In genomic region chr14:23300687-23301223, GRCh38 we compare ENCODE assay signal across 8 cellular contexts. TPM values are rescaled to one million over a fixed set of nuclear protein-coding genes. Genes with fewer than 3 reads are reported as not detected.
DNase-seq lines count a peak whose midpoint lies in the region; ATAC-seq and TF ChIP-seq lines count a peak whose summit lies in the region.

No MANE protein-coding gene starts in this region.

- no peak for DNase-seq in AG10803 (ENCODE audit: low read depth)
- DNase-seq in HCT116 (ENCODE audit: low read depth, low spot score), result no peak
- DNase-seq in activated CD4-positive, alpha-beta T cell treated with anti-CD3 and anti-CD28 coated beads, Interleukin-2, amount 50 U/mL, for 48 hours, result peak; percentile 34 to 38
- DNase-seq in esophagus squamous epithelium (lab: John Stamatoyannopoulos, UW), result no peak
- DNase-seq in SIG-M5 (lab: John Stamatoyannopoulos, UW), result no peak
- no peak for DNase-seq in globus pallidus (ENCODE audit: low spot score)
- DNase-seq in OCI-M2 (lab: John Stamatoyannopoulos, UW; ENCODE audit: unreplicated experiment), result no peak

- RAD21 ChIA-PET in HCT116 (lab: Charles Lee; ENCODE audit: low non-redundant PET in 1 of 2, low total read pairs in 2 of 2, uncharacterized antibody in 2 of 2, unreplicated experiment in 2 of 2), result interaction anchor here (0.6 to 1.1 kb wide), 2 partner anchors 57 to 180 kb away, joined by 3 to 8 read pairs; no protein-coding TSS in a partner anchor

- WGBS in esophagus squamous epithelium, 2 donors, result 0% methylated on average over 10 of the region's 13 CpGs

- H3K27ac ChIP-seq in HCT116 (ENCODE audit: low read depth, low read length) (peak overlapping the region; percentile 96), esophagus squamous epithelium (peak overlapping the region; percentile 94 to 99 (median 96))

- no peak for TF ChIP-seq RAD21 in HCT116 (IDR thresholded peaks at IDR 0.05; ENCODE audit: low read depth)

- peak overlapping the region; percentile 82 for H3K9ac ChIP-seq in HCT116 (ENCODE audit: low read length)

- H3K9me3 ChIP-seq in HCT116 (ENCODE audit: control insufficient read depth in 1 of 2, insufficient read depth in 1 of 2, low read depth in 1 of 2, low read length in 2 of 2) (no peaks in the 10 kb centered on the region), esophagus squamous epithelium (no peaks in the 10 kb centered on the region)

- CTCF ChIA-PET in HCT116 (lab: Charles Lee), result interaction anchor here (1.2 to 4.8 kb wide), 6 partner anchors 8 to 180 kb away, joined by 4 to 27 read pairs (median 10); partner anchors contain the start of genes HOMEZ and PABPN1

- no peaks in the 10 kb centered on the region for H3K36me3 Mint-ChIP-seq in nephron (ENCODE audit: low read depth)

- TSS peak; percentile 76 for BruUV-seq in HCT116 (replicated peaks; lab: Mats Ljungman, UMichigan)

- H3K4me1 ChIP-seq in HCT116 (ENCODE audit: control insufficient read depth in 1 of 2, insufficient read depth in 2 of 2, low read length in 2 of 2) (peaks cover 13 to 34% of the 10 kb centered on the region in 2 experiments), esophagus squamous epithelium (peaks cover 16 to 60% (median 30%) of the 10 kb centered on the region in 3 donors)

- peak overlapping the region; percentile 85 for H3K4me3 ChIP-seq in AG10803 (ENCODE audit: low read length)
- H3K4me3 ChIP-seq in HCT116 (replicated peaks in 1 of 2; ENCODE audit: low read depth in 1 of 2, low read length in 2 of 2), result peak overlapping the region; percentile 49 to 64
- peak overlapping the region; percentile 59 to 85 (median 64) for H3K4me3 ChIP-seq in esophagus squamous epithelium

- H3K9me3 Mint-ChIP-seq in nephron, result no peaks in the 10 kb centered on the region

- POLR2A ChIA-PET in HCT116 (lab: Charles Lee), result interaction anchor here (0.7 to 1.7 kb wide), 4 partner anchors 9 to 191 kb away, joined by 3 to 4 read pairs (median 3); partner anchors contain the start of gene PABPN1

- H3K36me3 ChIP-seq in HCT116 (ENCODE audit: control insufficient read depth in 1 of 2, insufficient read depth in 2 of 2, low read length in 2 of 2), result no peaks in the 10 kb centered on the region
- peaks cover 0 to 14% (median 0%) of the 10 kb centered on the region in 3 donors for H3K36me3 ChIP-seq in esophagus squamous epithelium

- H3K79me2 ChIP-seq in HCT116 (ENCODE audit: insufficient read depth, low read length), result no peaks in the 10 kb centered on the region

- no peaks in the 10 kb centered on the region for H3K27me3 ChIP-seq in HCT116 (ENCODE audit: insufficient read depth, low read length)
- no peaks in the 10 kb centered on the region for H3K27me3 ChIP-seq in esophagus squamous epithelium

- intact Hi-C loops in HCT116 (cut with micrococcal nuclease), result loop anchor here (10.0 kb wide), 1 partner anchor 316 kb away; the partner anchor contains the start of gene AJUBA
- intact Hi-C loops in esophagus squamous epithelium (cut with DNase I), result no loop called here

- H3K4me1 Mint-ChIP-seq in nephron, result peaks cover 26% of the 10 kb centered on the region

- peak overlapping the region; percentile 98 to 100 (median 100) for H3K27ac Mint-ChIP-seq in nephron

- peak overlapping the region; percentile 93 to 98 (median 98) for H3K4me3 Mint-ChIP-seq in nephron

- H3K9me2 ChIP-seq in HCT116 (ENCODE audit: insufficient read depth), result no peaks in the 10 kb centered on the region

- H2AFZ ChIP-seq in HCT116 (ENCODE audit: low read depth, low read length, poor library complexity, severe bottlenecking), result no peak overlapping the region

- H3K27me3 Mint-ChIP-seq in nephron (ENCODE audit: low read depth), result no peaks in the 10 kb centered on the region

- H3K4me2 ChIP-seq in HCT116 (ENCODE audit: low read length), result peak overlapping the region; percentile 95

- H4K20me1 ChIP-seq in HCT116 (ENCODE audit: insufficient read depth), result no peaks in the 10 kb centered on the region

- ATAC-seq in HCT116, result no peak

- TF ChIP-seq CTCF in AG10803 (conservative IDR thresholded peaks at IDR 0.05; ENCODE audit: low read length) (no peak), HCT116 (IDR thresholded peaks at IDR 0.05 in 2 of 3, conservative IDR thresholded peaks at IDR 0.05 in 1 of 3; ENCODE audit: borderline replicate concordance in 1 of 3, insufficient read depth in 1 of 3, low read depth in 2 of 3, low read length in 2 of 3) (no peak), esophagus squamous epithelium (IDR thresholded peaks at IDR 0.05) (no peak), nephron (IDR thresholded peaks at IDR 0.05; ENCODE audit: unreplicated experiment in 3 of 3) (no peak)

- TF ChIP-seq POLR2A in HCT116 (IDR thresholded peaks at IDR 0.05; ENCODE audit: borderline replicate concordance, extremely low read depth, insufficient read depth, insufficient read length) (no peak), esophagus squamous epithelium (IDR thresholded peaks at IDR 0.05) (no peak)

TF ChIP-seq in HCT116, 20 proteins besides CTCF, POLR2A, EP300 and RAD21 (continues in another document):
- TF ChIP-seq JUND (IDR thresholded peaks at IDR 0.05) (no peak), CBX3 (IDR thresholded peaks at IDR 0.05; ENCODE audit: low read depth) (no peak), POLR2AphosphoS5 (IDR thresholded peaks at IDR 0.05; ENCODE audit: low read depth, low read length) (no peak), ATF3 (IDR thresholded peaks at IDR 0.05) (no peak), CEBPB (IDR thresholded peaks at IDR 0.05; ENCODE audit: low read depth) (no peak), SIN3A (IDR thresholded peaks at IDR 0.05; ENCODE audit: low read depth) (no peak), ELF1 (IDR thresholded peaks at IDR 0.05; ENCODE audit: borderline replicate concordance, low read depth) (no peak), REST (IDR thresholded peaks at IDR 0.05; ENCODE audit: low read depth) (no peak), ZBTB33 (IDR thresholded peaks at IDR 0.05; ENCODE audit: extremely low read depth, insufficient replicate concordance, low read length) (no peak), ZFX (IDR thresholded peaks at IDR 0.05) (no peak), EZH2phosphoT487 (IDR thresholded peaks at IDR 0.05; ENCODE audit: borderline replicate concordance) (no peak), FOSL1 (IDR thresholded peaks at IDR 0.05; ENCODE audit: low read depth) (no peak), EGR1 (IDR thresholded peaks at IDR 0.05; ENCODE audit: low read depth) (no peak), YY1 (IDR thresholded peaks at IDR 0.05; ENCODE audit: extremely low read depth, insufficient replicate concordance, low read depth, low read length) (no peak)

RNA-seq across cellular contexts. Expression of gene PPP1R3E, which starts 1.9 kb away (rescaled TPM):
- total RNA-seq in HCT116 (2021; ENCODE audit: unreplicated experiment), result 5.6 TPM
- polyA plus RNA-seq in HCT116 (2012), result 2.6 and 4.2 TPM in 2 replicates
- 1 to 10 TPM; 1.7 to 7.1 (median 3.4) TPM for total RNA-seq in esophagus squamous epithelium

RNA-seq across cellular contexts. Expression of gene BCL2L2, which starts 5.9 kb away (rescaled TPM):
- total RNA-seq in HCT116 (2021; ENCODE audit: unreplicated experiment) (25.5 TPM), esophagus squamous epithelium (10 to 100 TPM; 36.7 to 57.8 (median 47.4) TPM)
- 32.9 and 34.4 TPM in 2 replicates for polyA plus RNA-seq in HCT116 (2012)

RNA-seq across cellular contexts. Expression of gene HOMEZ, which starts 14.8 kb away (rescaled TPM):
- total RNA-seq in HCT116 (2021; ENCODE audit: unreplicated experiment), result 18.2 TPM
- polyA plus RNA-seq in HCT116 (2012), result 12.5 and 15.7 TPM in 2 replicates
- total RNA-seq in esophagus squamous epithelium, result 10 to 100 TPM in 1 of 4 donors, 1 to 10 TPM in 3; 7.9 to 10.6 (median 9.5) TPM

RNA-seq across cellular contexts. Expression of gene PABPN1, which starts 20.5 kb away (rescaled TPM):
- total RNA-seq in HCT116 (2021; ENCODE audit: unreplicated experiment) (184 TPM), esophagus squamous epithelium (10 to 100 TPM; 28.2 to 63.8 (median 51.3) TPM)
- 131 and 143 TPM in 2 replicates for polyA plus RNA-seq in HCT116 (2012)

RNA-seq across cellular contexts. Expression of gene SLC22A17, which starts 51.9 kb away (rescaled TPM):
- total RNA-seq in HCT116 (2021; ENCODE audit: unreplicated experiment) (5.9 TPM), esophagus squamous epithelium (1 to 10 TPM in 3 of 4 donors, under 1 TPM in 1; 0.88 to 9.2 (median 3.3) TPM)
- 7.0 and 8.6 TPM in 2 replicates for polyA plus RNA-seq in HCT116 (2012)

Comparison
In these comparisons a context has a peak if more than half of its experiments do, and no peak if none do; other contexts are left out.
1. DNase-seq: peak in activated CD4-positive, alpha-beta T cell treated with anti-CD3 and anti-CD28 coated beads, Interleukin-2, amount 50 U/mL, for 48 hours (2 of 2); none in AG10803 (single experiment), HCT116 (single experiment), esophagus squamous epithelium (single experiment), SIG-M5 (single experiment), globus pallidus (single experiment) and OCI-M2 (single experiment).
2. Peak in every context shown above with its lines, with median percentiles within 50 percentile points of each other: H3K4me3 ChIP-seq.